In genomic region chr7:129739427-129739826, GRCh38 we compare ENCODE assay signal across 11 cellular contexts.
A peak's percentile ranks its signal among the peaks of the same experiment; 100 is the strongest.
DNase-seq lines count a peak whose midpoint lies in the region; TF ChIP-seq lines count a peak whose summit lies in the region.
"Had no signal": no experiment of that assay in that cellular context is flagged by ENCODE, and none has a peak within 500 bp of the region (broad histone marks: within the 10 kb centered on the region; RNA-seq: fewer than 3 reads in every experiment).

No MANE protein-coding gene starts in this region.

- no peaks in the 10 kb centered on the region for H3K79me2 ChIP-seq in OCI-LY7 (ENCODE audit: insufficient read depth, low read depth, low read length)

- no peak for TF ChIP-seq RAD21 in Ishikawa (IDR thresholded peaks at IDR 0.05; ENCODE audit: low read depth)

- peaks cover 53% of the 10 kb centered on the region for H3K36me3 ChIP-seq in OCI-LY7 (ENCODE audit: insufficient read depth, low read length)

- BruUV-seq in OCI-LY7 (replicated peaks; lab: Mats Ljungman, UMichigan) = no TSS peak

- H3K4me1 ChIP-seq in OCI-LY7 (ENCODE audit: insufficient read depth, low read length, poor library complexity, severe bottlenecking) = no peaks in the 10 kb centered on the region

- H3K9me2 ChIP-seq in OCI-LY7 (ENCODE audit: insufficient read depth, low read length) = no peaks in the 10 kb centered on the region

- TF ChIP-seq CTCF in 22Rv1 (IDR thresholded peaks at IDR 0.05) (no peak), astrocyte of the spinal cord (IDR thresholded peaks at IDR 0.05; ENCODE audit: low read depth, low read length) (no peak), OCI-LY7 (conservative IDR thresholded peaks at IDR 0.05; ENCODE audit: low read length) (no peak)

- CTCF ChIA-PET in OCI-LY7 (lab: Charles Lee; ENCODE audit: unreplicated experiment) = no interaction called here

- H3K4me2 ChIP-seq in OCI-LY7 (ENCODE audit: low read length) = no peak overlapping the region
- H3K4me2 ChIP-seq: BLaER1 had no signal

- peak overlapping the region; percentile 42 for H3K27ac ChIP-seq in 22Rv1
- no peak overlapping the region for H3K27ac ChIP-seq in OCI-LY7 (ENCODE audit: low read depth, low read length, poor library complexity, severe bottlenecking)
- H3K27ac ChIP-seq: BLaER1 had no signal

- DNase-seq in astrocyte of the spinal cord (ENCODE audit: low read depth, low spot score) (peak; percentile 65), iris pigment epithelial cell (ENCODE audit: low read depth) (peak; percentile 75), UCSD-AML1 (lab: John Stamatoyannopoulos, UW; ENCODE audit: unreplicated experiment) (no peak), OCI-LY7 (ENCODE audit: low spot score) (no peak), NOMO-1 treated with dmso at 0.1 percent for 144 hours (lab: John Stamatoyannopoulos, UW; ENCODE audit: unreplicated experiment) (no peak), OCI-M1 (lab: John Stamatoyannopoulos, UW) (no peak)
- DNase-seq: activated naive CD4-positive, alpha-beta T cell treated with Interleukin-2 at 50 U/mL for 16 hours; MG63 had no signal

- no peak for TF ChIP-seq EP300 in Ishikawa (IDR thresholded peaks at IDR 0.05; ENCODE audit: borderline replicate concordance)

- no peaks in the 10 kb centered on the region for H4K20me1 ChIP-seq in OCI-LY7 (ENCODE audit: insufficient read depth, low read length)
- H4K20me1 ChIP-seq: BLaER1 had no signal

- H3K9me3 ChIP-seq in OCI-LY7 (ENCODE audit: low read length) = no peaks in the 10 kb centered on the region
- H3K9me3 ChIP-seq: BLaER1, MG63 had no signal

- H3K4me3 ChIP-seq in astrocyte of the spinal cord (ENCODE audit: low read depth, low read length) (no peak overlapping the region), OCI-LY7 (ENCODE audit: low read depth, low read length, poor library complexity, severe bottlenecking) (no peak overlapping the region)
- H3K4me3 ChIP-seq: BLaER1, MG63 had no signal

- in situ Hi-C loops in astrocyte of the spinal cord (cut with HindIII; ENCODE audit: low sequenced_read_pairs) = no loop called here

- POLR2A ChIA-PET in OCI-LY7 (lab: Charles Lee) = interaction anchor here (0.7 to 1.4 kb wide), 2 partner anchors 25 to 274 kb away, joined by 4 read pairs; no protein-coding TSS in a partner anchor

- intact Hi-C loops in OCI-LY7 (cut with micrococcal nuclease; ENCODE audit: unreplicated experiment) = no loop called here

- no peak overlapping the region for H2AFZ ChIP-seq in OCI-LY7 (ENCODE audit: low read length)

TF ChIP-seq in Ishikawa, 13 proteins besides CTCF, POLR2A, EP300 and RAD21:
- TF ChIP-seq REST (IDR thresholded peaks at IDR 0.05; ENCODE audit: low read depth) (no peak), USF1 (IDR thresholded peaks at IDR 0.05) (peak; percentile 52)
TF ChIP-seq in Ishikawa: peak in this region for 1.

Comparison
In these comparisons a context has a peak if more than half of its experiments do, and no peak if none do; other contexts are left out.
1. DNase-seq: peak in astrocyte of the spinal cord (single experiment) and iris pigment epithelial cell (single experiment); none in UCSD-AML1 (single experiment), OCI-LY7 (single experiment), NOMO-1 treated with dmso at 0.1 percent for 144 hours (single experiment) and OCI-M1 (single experiment).